7 cellular contexts compared by ENCODE assay signal in genomic region chr22:44110656-44111055, GRCh38.
DNase-seq lines count a peak whose midpoint lies in the region; ATAC-seq and TF ChIP-seq lines count a peak whose summit lies in the region.
"Not testable (repeated sequence)": the region's sequence is repeated elsewhere in the genome, so short reads cannot be mapped to it uniquely, and the experiment has no call there.

No MANE protein-coding gene starts in this region.

- not testable (repeated sequence) for H2AK5ac ChIP-seq in trophoblast cell (ENCODE audit: low read length)

- H3K4me3 Mint-ChIP-seq in chondrocyte (ENCODE audit: unreplicated experiment), result not testable (repeated sequence)

- not testable (repeated sequence) for H3K79me2 ChIP-seq in trophoblast cell (ENCODE audit: control insufficient read depth, insufficient read depth, low read length, poor library complexity)

- WGBS in trophoblast cell (ENCODE audit: extremely low coverage, insufficient coverage, insufficient read length), result no CpG with 5 or more reads among the region's 6 CpGs
- 86 to 95% methylated on average over 6 of the region's 6 CpGs for WGBS in sigmoid colon, 2 donors

- H3K27me3 ChIP-seq in BLaER1; cardiac muscle cell; trophoblast cell (ENCODE audit: insufficient read depth, low read length); sigmoid colon: not testable (repeated sequence)

- not testable (repeated sequence) for H2BK5ac ChIP-seq in trophoblast cell (ENCODE audit: low read depth, low read length, poor library complexity)

- not testable (repeated sequence) for H3K9me3 ChIP-seq in BLaER1; cardiac muscle cell (ENCODE audit: low read depth); trophoblast cell (ENCODE audit: insufficient read depth, low read depth, low read length); sigmoid colon

- H3K18ac ChIP-seq in trophoblast cell (ENCODE audit: low read length), result not testable (repeated sequence)

- TF ChIP-seq POLR2A in sigmoid colon (IDR thresholded peaks at IDR 0.05), result not testable (repeated sequence)

- H3K27me3 Mint-ChIP-seq in chondrocyte (ENCODE audit: low read depth), result not testable (repeated sequence)

- H4K12ac ChIP-seq in trophoblast cell (ENCODE audit: low read depth, low read length), result not testable (repeated sequence)

- not testable (repeated sequence) for TF ChIP-seq EP300 in sigmoid colon (IDR thresholded peaks at IDR 0.05)

- H3K4me1 Mint-ChIP-seq in chondrocyte (ENCODE audit: low read depth), result not testable (repeated sequence)

- H3K4me1 ChIP-seq in BLaER1 (peaks cover 59% of the 10 kb centered on the region), cardiac muscle cell (ENCODE audit: low read depth) (peaks cover 38% of the 10 kb centered on the region)
- H3K4me1 ChIP-seq in trophoblast cell (ENCODE audit: control insufficient read depth in 1 of 2, insufficient read depth in 2 of 2, low read length in 2 of 2); sigmoid colon: not testable (repeated sequence)

- not testable (repeated sequence) for H2BK12ac ChIP-seq in trophoblast cell (ENCODE audit: low read length)

- not testable (repeated sequence) for H3K4ac ChIP-seq in trophoblast cell (ENCODE audit: low read depth, low read length)

- not testable (repeated sequence) for H2AFZ ChIP-seq in trophoblast cell (ENCODE audit: insufficient read depth, low read length, poor library complexity)

- H4K20me1 ChIP-seq in BLaER1, result not testable (repeated sequence)

- H2BK120ac ChIP-seq in trophoblast cell (ENCODE audit: insufficient read depth, low read length, poor library complexity), result not testable (repeated sequence)

- H3K9ac ChIP-seq in BLaER1; trophoblast cell (ENCODE audit: low read length): not testable (repeated sequence)

- H3K9me3 Mint-ChIP-seq in chondrocyte (ENCODE audit: low read depth), result not testable (repeated sequence)

- not testable (repeated sequence) for H4K8ac ChIP-seq in trophoblast cell (ENCODE audit: low read depth, low read length)

- not testable (repeated sequence) for H3K27ac ChIP-seq in BLaER1; trophoblast cell (ENCODE audit: low read depth, low read length); sigmoid colon
- peak overlapping the region; percentile 30 for H3K27ac ChIP-seq in cardiac muscle cell

- not testable (repeated sequence) for H3K79me1 ChIP-seq in trophoblast cell (ENCODE audit: low read length)

- DNase-seq in NCI-H82 (lab: John Stamatoyannopoulos, UW) (peak; percentile 21), chondrocyte (ENCODE audit: low spot score) (peak; percentile 12), left ventricle myocardium superior (peak; percentile 11), trophoblast cell (peak; percentile 64 to 66), sigmoid colon (peak; percentile 8)
- not testable (repeated sequence) for DNase-seq in cardiac muscle cell (ENCODE audit: low read depth in 1 of 2, low spot score in 1 of 2)

- H3K36me3 ChIP-seq in BLaER1; cardiac muscle cell; trophoblast cell (ENCODE audit: control insufficient read depth in 1 of 2, insufficient read depth in 2 of 2, low read length in 2 of 2); sigmoid colon: not testable (repeated sequence)

- TF ChIP-seq CTCF in chondrocyte (IDR thresholded peaks at IDR 0.05); cardiac muscle cell (IDR thresholded peaks at IDR 0.05; ENCODE audit: low read depth, low read length); sigmoid colon (IDR thresholded peaks at IDR 0.05): not testable (repeated sequence)

- H3K4me3 ChIP-seq in BLaER1; cardiac muscle cell; trophoblast cell (ENCODE audit: low read depth, low read length); sigmoid colon: not testable (repeated sequence)

- H3K4me2 ChIP-seq in BLaER1, result peak overlapping the region; percentile 72; the same call in 1 of the 2 replicates
- not testable (repeated sequence) for H3K4me2 ChIP-seq in trophoblast cell (ENCODE audit: low read length)

- H3K36me3 Mint-ChIP-seq in chondrocyte (ENCODE audit: low read depth), result not testable (repeated sequence)

- not testable (repeated sequence) for ATAC-seq in left ventricle myocardium superior

- H3K27ac Mint-ChIP-seq in chondrocyte (ENCODE audit: unreplicated experiment), result not testable (repeated sequence)

- not testable (repeated sequence) for H3K23ac ChIP-seq in trophoblast cell (ENCODE audit: low read length)

- intact Hi-C loops in left ventricle myocardium superior (cut with micrococcal nuclease); sigmoid colon (cut with DNase I): not testable (repeated sequence)

- not testable (repeated sequence) for H4K91ac ChIP-seq in trophoblast cell (ENCODE audit: low read depth, low read length)

- not testable (repeated sequence) for H3K14ac ChIP-seq in trophoblast cell (ENCODE audit: low read length)
